In genomic region chr7:142380064-142380463, GRCh38 we compare ENCODE assay signal across 19 cellular contexts.
DNase-seq lines count a peak whose midpoint lies in the region; ATAC-seq and TF ChIP-seq lines count a peak whose summit lies in the region.
"Had no signal": no experiment of that assay in that cellular context is flagged by ENCODE, and none has a peak within 500 bp of the region (broad histone marks: within the 10 kb centered on the region; RNA-seq: fewer than 3 reads in every experiment).

No MANE protein-coding gene starts in this region.

- no peaks in the 10 kb centered on the region for H3K36me3 ChIP-seq in Loucy (ENCODE audit: insufficient read depth, low read length)
- H3K36me3 ChIP-seq in endodermal cell (ENCODE audit: control insufficient read depth, insufficient read depth, low read length): no peaks in the 10 kb centered on the region
- no peaks in the 10 kb centered on the region for H3K36me3 ChIP-seq in suprapubic skin

- no peaks in the 10 kb centered on the region for H3K9me3 Mint-ChIP-seq in endodermal cell
- H3K9me3 Mint-ChIP-seq in stimulated activated effector memory CD8-positive, alpha-beta T cell treated with anti-CD3 and anti-CD28 coated beads, Interleukin-12 subunit alpha, Interleukin-12 subunit beta, amount 100 ng/mL, for 72 hours: no peaks in the 10 kb centered on the region
- H3K9me3 Mint-ChIP-seq: H9 had no signal

- 58% methylated on average over 3 of the region's 3 CpGs; no CpG with 5 or more reads in 1 of the 2 experiments for WGBS in endodermal cell (ENCODE audit: insufficient coverage in 1 of 2, insufficient read length in 1 of 2), 2 experiments
- 64% methylated on average over 3 of the region's 3 CpGs for WGBS in suprapubic skin

- H3K27me3 ChIP-seq in Loucy (ENCODE audit: insufficient read depth, low read length, poor library complexity, severe bottlenecking) (no peaks in the 10 kb centered on the region), endodermal cell (ENCODE audit: control insufficient read depth, insufficient read depth, low read length, poor library complexity, severe bottlenecking) (no peaks in the 10 kb centered on the region), suprapubic skin (no peaks in the 10 kb centered on the region)

- H3K27me3 Mint-ChIP-seq in endodermal cell (ENCODE audit: insufficient read depth): peaks cover 6% of the 10 kb centered on the region

- TF ChIP-seq CTCF in Loucy (conservative IDR thresholded peaks at IDR 0.05; ENCODE audit: low read length) (no peak), endodermal cell (conservative IDR thresholded peaks at IDR 0.05) (no peak), suprapubic skin (IDR thresholded peaks at IDR 0.05) (no peak)

- no peak for ATAC-seq in stimulated activated effector memory CD8-positive, alpha-beta T cell treated with anti-CD3 and anti-CD28 coated beads, Interleukin-12 subunit alpha, Interleukin-12 subunit beta, amount 100 ng/mL, for 72 hours
- no peak for ATAC-seq in HG02798 (IDR thresholded peaks at IDR 0.05; ENCODE audit: poor library complexity, unreplicated experiment)
- ATAC-seq in GM19397 (IDR thresholded peaks at IDR 0.05; ENCODE audit: unreplicated experiment): no peak

- H4K20me1 ChIP-seq in Loucy (ENCODE audit: insufficient read depth, low read length, poor library complexity, severe bottlenecking): no peaks in the 10 kb centered on the region

- H3K4me1 Mint-ChIP-seq in endodermal cell: peaks cover 15% of the 10 kb centered on the region
- H3K4me1 Mint-ChIP-seq in stimulated activated effector memory CD8-positive, alpha-beta T cell treated with anti-CD3 and anti-CD28 coated beads, Interleukin-12 subunit alpha, Interleukin-12 subunit beta, amount 100 ng/mL, for 72 hours: peaks cover 29% of the 10 kb centered on the region

- peak overlapping the region; percentile 27 for H3K9ac ChIP-seq in Loucy (ENCODE audit: low read depth, low read length, poor library complexity, severe bottlenecking)
- no peak overlapping the region for H3K9ac ChIP-seq in endodermal cell (ENCODE audit: extremely low read depth, low read length, poor library complexity, severe bottlenecking)

- peak overlapping the region; percentile 52 for H3K27ac ChIP-seq in endodermal cell (ENCODE audit: low read depth, low read length)
- H3K27ac ChIP-seq in suprapubic skin: no peak overlapping the region
- H3K27ac ChIP-seq: C4-2B, SK-N-MC had no signal

- no peak for TF ChIP-seq POLR2A in suprapubic skin (IDR thresholded peaks at IDR 0.05)

- H3K4me3 ChIP-seq in Loucy (ENCODE audit: low read length, poor library complexity, severe bottlenecking) (no peak overlapping the region), endodermal cell (ENCODE audit: low read length) (no peak overlapping the region), suprapubic skin (no peak overlapping the region)
- H3K4me3 ChIP-seq: SK-N-MC had no signal

- H2AFZ ChIP-seq in Loucy (ENCODE audit: low read length): no peak overlapping the region

- H3K9me3 ChIP-seq in Loucy (ENCODE audit: insufficient read depth, low read depth, low read length): no peaks in the 10 kb centered on the region
- no peaks in the 10 kb centered on the region for H3K9me3 ChIP-seq in endodermal cell (ENCODE audit: control insufficient read depth, low read length)
- H3K9me3 ChIP-seq in suprapubic skin: no peaks in the 10 kb centered on the region

- H3K27ac Mint-ChIP-seq in endodermal cell: no peak overlapping the region
- peak overlapping the region; percentile 75 for H3K27ac Mint-ChIP-seq in stimulated activated effector memory CD8-positive, alpha-beta T cell treated with anti-CD3 and anti-CD28 coated beads, Interleukin-12 subunit alpha, Interleukin-12 subunit beta, amount 100 ng/mL, for 72 hours
- H3K27ac Mint-ChIP-seq: H9 had no signal

- DNase-seq in NCI-H69 (lab: John Stamatoyannopoulos, UW) (peak; percentile 74), endodermal cell (no peak), suprapubic skin (ENCODE audit: low spot score in 2 of 2) (no peak)
- no peak for DNase-seq in stimulated activated effector memory CD8-positive, alpha-beta T cell treated with anti-CD3 and anti-CD28 coated beads, Interleukin-12 subunit alpha, Interleukin-12 subunit beta, amount 100 ng/mL, for 72 hours (ENCODE audit: low spot score in 2 of 2)
- DNase-seq: ACHN, GDM1, H9, KG1, NCI-H1048, NCI-H1436, NCI-H2029 treated with DMSO at 0.1 percent for 48 hours, NCI-H510A, OCI-M1, Right ventricle myocardium superior had no signal

- H3K4me1 ChIP-seq in Loucy (ENCODE audit: insufficient read depth, low read length, poor library complexity, severe bottlenecking) (peaks cover 59% of the 10 kb centered on the region), endodermal cell (ENCODE audit: control insufficient read depth, insufficient read depth, low read length) (no peaks in the 10 kb centered on the region), suprapubic skin (peaks cover 10% of the 10 kb centered on the region)

- H3K36me3 Mint-ChIP-seq in endodermal cell (ENCODE audit: low read depth): no peaks in the 10 kb centered on the region
- peaks cover 4% of the 10 kb centered on the region for H3K36me3 Mint-ChIP-seq in stimulated activated effector memory CD8-positive, alpha-beta T cell treated with anti-CD3 and anti-CD28 coated beads, Interleukin-12 subunit alpha, Interleukin-12 subunit beta, amount 100 ng/mL, for 72 hours

- H3K79me2 ChIP-seq in Loucy (ENCODE audit: insufficient read depth, low read length): no peaks in the 10 kb centered on the region

- H3K9me2 ChIP-seq in Loucy (replicated peaks; ENCODE audit: low read depth, low read length): no peaks in the 10 kb centered on the region

- no peak overlapping the region for H3K4me3 Mint-ChIP-seq in endodermal cell
- peak overlapping the region; percentile 50 for H3K4me3 Mint-ChIP-seq in stimulated activated effector memory CD8-positive, alpha-beta T cell treated with anti-CD3 and anti-CD28 coated beads, Interleukin-12 subunit alpha, Interleukin-12 subunit beta, amount 100 ng/mL, for 72 hours
- H3K4me3 Mint-ChIP-seq: H9 had no signal

- H3F3A ChIP-seq in Loucy (ENCODE audit: low read depth): peaks cover 18% of the 10 kb centered on the region

- H3K4me2 ChIP-seq in Loucy (ENCODE audit: low read depth, low read length, poor library complexity, severe bottlenecking): no peak overlapping the region

- TF ChIP-seq EP300 in suprapubic skin (IDR thresholded peaks at IDR 0.05): no peak
